In genomic region chr3:195116393-195117185, GRCh38 we compare ENCODE assay signal across 21 cellular contexts.
"Had no signal": no experiment of that assay in that cellular context is flagged by ENCODE, and none has a peak within 500 bp of the region (broad histone marks: within the 10 kb centered on the region; RNA-seq: fewer than 3 reads in every experiment).

No MANE protein-coding gene starts in this region.

- H3K27ac Mint-ChIP-seq: activated B cell treated with CpG ODN at 0.5 μM for 24 hours; activated naive CD4-positive, alpha-beta T cell treated with anti-CD3 and anti-CD28 coated beads, Interleukin-2, amount 50 U/mL, for 24 hours; stimulated activated naive CD8-positive, alpha-beta T cell treated with anti-CD3 and anti-CD28 coated beads, Interleukin-15, amount 100 ng/mL, for 72 hours had no signal

- H3K4me3 Mint-ChIP-seq: activated B cell treated with CpG ODN at 0.5 μM for 24 hours; activated naive CD4-positive, alpha-beta T cell treated with anti-CD3 and anti-CD28 coated beads, Interleukin-2, amount 50 U/mL, for 24 hours; central memory CD8-positive, alpha-beta T cell; neural crest cell; stimulated activated naive CD8-positive, alpha-beta T cell treated with anti-CD3 and anti-CD28 coated beads, Interleukin-15, amount 100 ng/mL, for 72 hours had no signal

- H3K4me1 Mint-ChIP-seq: activated naive CD4-positive, alpha-beta T cell treated with anti-CD3 and anti-CD28 coated beads, Interleukin-2, amount 50 U/mL, for 24 hours; central memory CD8-positive, alpha-beta T cell had no signal

- ATAC-seq: body of pancreas; left lobe of liver; pancreas; stimulated activated naive CD8-positive, alpha-beta T cell treated with anti-CD3 and anti-CD28 coated beads, Interleukin-15, amount 100 ng/mL, for 72 hours had no signal

- FAIRE-seq: endometrium, pancreas, urothelium cell line had no signal

- H3K27ac ChIP-seq: body of pancreas, pancreas, thoracic aorta had no signal

- H3K36me3 Mint-ChIP-seq: activated naive CD4-positive, alpha-beta T cell treated with anti-CD3 and anti-CD28 coated beads, Interleukin-2, amount 50 U/mL, for 24 hours had no signal

- H3K4me3 ChIP-seq: body of pancreas, esophagus squamous epithelium, pancreas, thoracic aorta had no signal

- H3K9me3 Mint-ChIP-seq: activated B cell treated with CpG ODN at 0.5 μM for 24 hours; activated naive CD4-positive, alpha-beta T cell treated with anti-CD3 and anti-CD28 coated beads, Interleukin-2, amount 50 U/mL, for 24 hours; central memory CD8-positive, alpha-beta T cell; neural crest cell; stimulated activated naive CD8-positive, alpha-beta T cell treated with anti-CD3 and anti-CD28 coated beads, Interleukin-15, amount 100 ng/mL, for 72 hours had no signal

- H3K27me3 Mint-ChIP-seq: activated B cell treated with CpG ODN at 0.5 μM for 24 hours; activated naive CD4-positive, alpha-beta T cell treated with anti-CD3 and anti-CD28 coated beads, Interleukin-2, amount 50 U/mL, for 24 hours; central memory CD8-positive, alpha-beta T cell; stimulated activated naive CD8-positive, alpha-beta T cell treated with anti-CD3 and anti-CD28 coated beads, Interleukin-15, amount 100 ng/mL, for 72 hours had no signal

- DNase-seq: activated B cell treated with CpG ODN at 0.5 μM for 24 hours; activated CD4-positive, alpha-beta T cell treated with anti-CD3 and anti-CD28 coated beads, Interleukin-2, amount 50 U/mL, for 1 hour; activated effector memory CD4-positive, alpha-beta T cell treated with Interleukin-2 at 50 U/mL for 16 hours; activated T-cell treated with anti-CD3 and anti-CD28 coated beads, Interleukin-2, amount 50 U/mL, for 1 hour; amniotic stem cell; body of pancreas; esophagus squamous epithelium; foreskin fibroblast; islet precursor cell; pancreas; stimulated activated CD4-positive, alpha-beta T cell treated with anti-CD3 and anti-CD28 coated beads, Interleukin-4, amount 100 ng/mL, for 1 hour; stimulated activated CD8-positive, alpha-beta memory T cell treated with anti-CD3 and anti-CD28 coated beads, Interleukin-4, amount 100 ng/mL, for 48 hours; stimulated activated naive CD8-positive, alpha-beta T cell treated with anti-CD3 and anti-CD28 coated beads, Interleukin-15, amount 100 ng/mL, for 72 hours; T-helper 9 cell had no signal

- H3K9me3 ChIP-seq: body of pancreas, esophagus squamous epithelium, pancreas, thoracic aorta had no signal

- H3K36me3 ChIP-seq: esophagus squamous epithelium, pancreas, thoracic aorta had no signal

- H3K27me3 ChIP-seq: body of pancreas, esophagus squamous epithelium, pancreas had no signal

- H3K4me1 ChIP-seq: body of pancreas, pancreas had no signal
